Comparison of ENCODE assay signal across 11 cellular contexts in genomic region chr4:19739101-19739651, GRCh38.
DNase-seq lines count a peak whose midpoint lies in the region; ATAC-seq and TF ChIP-seq lines count a peak whose summit lies in the region.
"Had no signal": no experiment of that assay in that cellular context is flagged by ENCODE, and none has a peak within 500 bp of the region (broad histone marks: within the 10 kb centered on the region; RNA-seq: fewer than 3 reads in every experiment).

No MANE protein-coding gene starts in this region.

- peak overlapping the region; percentile 40 for H3K4me3 Mint-ChIP-seq in type B pancreatic cell
- H3K4me3 Mint-ChIP-seq in activated T-helper 1 cell treated with anti-CD3 and anti-CD28 coated beads, Interleukin-12 subunit alpha, Interleukin-12 subunit beta, Interleukin-2, Interleukin-4 antibody, amounts not matched to agents 30 ng/mL and 10 ng/mL and 1 ng/mL, durations not matched to agents 14 hours and 24 hours and 36 hours = no peak overlapping the region
- H3K4me3 Mint-ChIP-seq: B cell, IgD-negative memory B cell had no signal

- intact Hi-C loops in cardiac septum (cut with DNase I) = no loop called here
- intact Hi-C loops in activated T-helper 1 cell treated with anti-CD3 and anti-CD28 coated beads, Interleukin-12 subunit alpha, Interleukin-12 subunit beta, Interleukin-2, Interleukin-4 antibody, amounts not matched to agents 30 ng/mL and 10 ng/mL and 1 ng/mL, durations not matched to agents 14 hours and 24 hours and 36 hours (cut with micrococcal nuclease) = no loop called here

- peak overlapping the region; percentile 90 for H3K27ac Mint-ChIP-seq in type B pancreatic cell
- H3K27ac Mint-ChIP-seq in activated T-helper 1 cell treated with anti-CD3 and anti-CD28 coated beads, Interleukin-12 subunit alpha, Interleukin-12 subunit beta, Interleukin-2, Interleukin-4 antibody, amounts not matched to agents 30 ng/mL and 10 ng/mL and 1 ng/mL, durations not matched to agents 14 hours and 24 hours and 36 hours = no peak overlapping the region
- H3K27ac Mint-ChIP-seq: B cell, IgD-negative memory B cell had no signal

- H3K27ac ChIP-seq in RWPE1 = no peak overlapping the region
- no peak overlapping the region for H3K27ac ChIP-seq in foreskin keratinocyte
- H3K27ac ChIP-seq: gastroesophageal sphincter had no signal

- DNase-seq in NCI-H345 (lab: John Stamatoyannopoulos, UW) (peak; percentile 32), NCI-H345 treated with DMSO at 0.1 percent for 48 hours (lab: John Stamatoyannopoulos, UW; ENCODE audit: unreplicated experiment) (no peak), RWPE1 (ENCODE audit: low spot score) (peak; percentile 49), foreskin keratinocyte (peak; percentile 66 to 89), type B pancreatic cell (ENCODE audit: extremely low spot score, unreplicated experiment) (no peak), cardiac septum (ENCODE audit: low spot score) (no peak), NOMO-1 treated with dmso at 0.1 percent for 144 hours (lab: John Stamatoyannopoulos, UW; ENCODE audit: unreplicated experiment) (no peak)
- no peak for DNase-seq in activated T-helper 1 cell treated with anti-CD3 and anti-CD28 coated beads, Interleukin-12 subunit alpha, Interleukin-12 subunit beta, Interleukin-2, Interleukin-4 antibody, amounts not matched to agents 30 ng/mL and 10 ng/mL and 1 ng/mL, durations not matched to agents 14 hours and 24 hours and 36 hours (ENCODE audit: low spot score)

- H3K27me3 Mint-ChIP-seq in type B pancreatic cell = no peaks in the 10 kb centered on the region
- no peaks in the 10 kb centered on the region for H3K27me3 Mint-ChIP-seq in activated T-helper 1 cell treated with anti-CD3 and anti-CD28 coated beads, Interleukin-12 subunit alpha, Interleukin-12 subunit beta, Interleukin-2, Interleukin-4 antibody, amounts not matched to agents 30 ng/mL and 10 ng/mL and 1 ng/mL, durations not matched to agents 14 hours and 24 hours and 36 hours (ENCODE audit: insufficient read depth)
- H3K27me3 Mint-ChIP-seq: B cell, IgD-negative memory B cell had no signal

- H3K4me1 Mint-ChIP-seq in type B pancreatic cell (ENCODE audit: unreplicated experiment) = peaks cover 46% of the 10 kb centered on the region
- H3K4me1 Mint-ChIP-seq in activated T-helper 1 cell treated with anti-CD3 and anti-CD28 coated beads, Interleukin-12 subunit alpha, Interleukin-12 subunit beta, Interleukin-2, Interleukin-4 antibody, amounts not matched to agents 30 ng/mL and 10 ng/mL and 1 ng/mL, durations not matched to agents 14 hours and 24 hours and 36 hours (ENCODE audit: low read depth) = no peaks in the 10 kb centered on the region
- H3K4me1 Mint-ChIP-seq: B cell, IgD-negative memory B cell had no signal

- CTCF ChIA-PET in RWPE1 (lab: Yijun Ruan, JAX) = no interaction called here

- H3K9me3 Mint-ChIP-seq in type B pancreatic cell = peaks cover 5% of the 10 kb centered on the region
- H3K9me3 Mint-ChIP-seq in activated T-helper 1 cell treated with anti-CD3 and anti-CD28 coated beads, Interleukin-12 subunit alpha, Interleukin-12 subunit beta, Interleukin-2, Interleukin-4 antibody, amounts not matched to agents 30 ng/mL and 10 ng/mL and 1 ng/mL, durations not matched to agents 14 hours and 24 hours and 36 hours = peaks cover 10% of the 10 kb centered on the region

- no peaks in the 10 kb centered on the region for H3K27me3 ChIP-seq in foreskin keratinocyte
- H3K27me3 ChIP-seq: gastroesophageal sphincter had no signal

- no peaks in the 10 kb centered on the region for H3K36me3 Mint-ChIP-seq in type B pancreatic cell
- no peaks in the 10 kb centered on the region for H3K36me3 Mint-ChIP-seq in activated T-helper 1 cell treated with anti-CD3 and anti-CD28 coated beads, Interleukin-12 subunit alpha, Interleukin-12 subunit beta, Interleukin-2, Interleukin-4 antibody, amounts not matched to agents 30 ng/mL and 10 ng/mL and 1 ng/mL, durations not matched to agents 14 hours and 24 hours and 36 hours (ENCODE audit: low read depth)
- H3K36me3 Mint-ChIP-seq: IgD-negative memory B cell had no signal

- ATAC-seq in foreskin keratinocyte = peak; percentile 96
- ATAC-seq: gastroesophageal sphincter had no signal

- H3K4me1 ChIP-seq in foreskin keratinocyte = no peaks in the 10 kb centered on the region
- H3K4me1 ChIP-seq: gastroesophageal sphincter had no signal

- TF ChIP-seq CTCF in RWPE1 (conservative IDR thresholded peaks at IDR 0.05; ENCODE audit: low read depth) = no peak
- TF ChIP-seq CTCF in foreskin keratinocyte (conservative IDR thresholded peaks at IDR 0.05) = no peak
- no peak for TF ChIP-seq CTCF in type B pancreatic cell (conservative IDR thresholded peaks at IDR 0.05)

- POLR2A ChIA-PET in RWPE1 (lab: Yijun Ruan, JAX; ENCODE audit: low non-redundant PET) = no interaction called here

Comparison
In these comparisons a context has a peak if more than half of its experiments do, and no peak if none do; other contexts are left out.
1. DNase-seq: peak in NCI-H345 (single experiment), RWPE1 (single experiment) and foreskin keratinocyte (2 of 2); none in NCI-H345 treated with DMSO at 0.1 percent for 48 hours (single experiment), type B pancreatic cell (single experiment), cardiac septum (single experiment), activated T-helper 1 cell treated with anti-CD3 and anti-CD28 coated beads, Interleukin-12 subunit alpha, Interleukin-12 subunit beta, Interleukin-2, Interleukin-4 antibody, amounts not matched to agents 30 ng/mL and 10 ng/mL and 1 ng/mL, durations not matched to agents 14 hours and 24 hours and 36 hours (single experiment) and NOMO-1 treated with dmso at 0.1 percent for 144 hours (single experiment).